In the genomic region with DNA sequence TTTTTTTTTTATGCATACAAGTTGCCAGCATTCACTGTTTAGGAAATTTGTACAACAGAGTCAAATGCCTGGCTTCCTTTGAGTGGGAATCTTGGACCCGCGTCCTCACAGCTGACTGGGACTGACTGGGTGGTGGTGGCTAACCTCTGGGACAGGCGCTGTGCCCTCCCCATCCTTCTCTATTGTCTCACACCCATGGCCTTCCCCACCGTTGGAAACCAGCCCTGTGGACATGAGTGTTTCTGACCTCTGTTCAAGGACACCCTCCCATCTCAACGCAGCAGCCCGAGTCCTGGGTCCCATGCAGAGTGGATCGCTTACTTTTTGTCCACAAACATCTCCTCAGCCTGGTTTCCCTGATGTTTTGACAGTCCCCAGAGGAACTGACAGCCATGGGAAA, we compare ENCODE assay signal across 1 cellular context.
TF ChIP-seq lines count a peak whose summit lies in the region.

No MANE protein-coding gene starts in this region.

TF ChIP-seq in SK-N-SH, 30 proteins besides CTCF, POLR2A, EP300 and RAD21 (continued from another document):
- no peak for TF ChIP-seq MAX (IDR thresholded peaks at IDR 0.05; ENCODE audit: low read depth)
